Comparison of ENCODE assay signal across 8 cellular contexts in genomic region chr12:55728932-55729591, GRCh38. TPM values are rescaled to one million over a fixed set of nuclear protein-coding genes. Genes with fewer than 3 reads are reported as not detected.
DNase-seq lines count a peak whose midpoint lies in the region; ATAC-seq and TF ChIP-seq lines count a peak whose summit lies in the region.

A gene with protein sequence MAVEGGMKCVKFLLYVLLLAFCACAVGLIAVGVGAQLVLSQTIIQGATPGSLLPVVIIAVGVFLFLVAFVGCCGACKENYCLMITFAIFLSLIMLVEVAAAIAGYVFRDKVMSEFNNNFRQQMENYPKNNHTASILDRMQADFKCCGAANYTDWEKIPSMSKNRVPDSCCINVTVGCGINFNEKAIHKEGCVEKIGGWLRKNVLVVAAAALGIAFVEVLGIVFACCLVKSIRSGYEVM (minus strand): TSS chr12:55729009. CDS start chr12:55728341, 668 bp downstream.

- ATAC-seq in GM18520 (IDR thresholded peaks at IDR 0.05; ENCODE audit: unreplicated experiment) (peak; percentile 70), HG03039 (IDR thresholded peaks at IDR 0.05; ENCODE audit: unreplicated experiment) (peak; percentile 69)

- CTCF ChIA-PET in AG04450 (lab: Charles Lee) = interaction anchor here (0.7 to 2.3 kb wide), 5 partner anchors 9 to 212 kb away, joined by 4 to 34 read pairs (median 4); partner anchors contain the start of gene RDH5

- no peaks in the 10 kb centered on the region for H3K27me3 ChIP-seq in AG04450 (ENCODE audit: control insufficient read depth, insufficient read depth, low read length)
- no peaks in the 10 kb centered on the region for H3K27me3 ChIP-seq in duodenal mucosa (ENCODE audit: control insufficient read depth in 1 of 2, insufficient read depth in 2 of 2, low read length in 2 of 2)

- peak in 1 of 2 donors; percentile 84 for TF ChIP-seq POLR2A in lower leg skin (IDR thresholded peaks at IDR 0.05)

- POLR2A ChIA-PET in AG04450 (lab: Yijun Ruan, JAX) = interaction anchor here (0.6 to 1.9 kb wide), 12 partner anchors 8 to 801 kb away, joined by 3 to 20 read pairs (median 4); partner anchors contain the start of genes BLOC1S1, DNAJC14, ORMDL2 and RAB5B

- WGBS in lower leg skin, 2 donors = 0 to 1% methylated on average over 9 to 13 of the region's 54 CpGs

- DNase-seq in AG04450 (ENCODE audit: low read depth, low spot score) (no peak), NCI-H446 treated with DMSO at 0.1 percent for 48 hours (lab: John Stamatoyannopoulos, UW) (peak; percentile 68), lower leg skin (ENCODE audit: low spot score in 2 of 2) (peak; percentile 86 to 98)
- DNase-seq in activated CD4-positive, alpha-beta T cell treated with anti-CD3 and anti-CD28 coated beads, Interleukin-2, amount 50 U/mL, for 4 hours = peak; percentile 55 to 61
- peak; percentile 75 for DNase-seq in stimulated activated CD4-positive, alpha-beta T cell treated with anti-CD3 and anti-CD28 coated beads, Interleukin-4, amount 100 ng/mL, for 4 hours

- TF ChIP-seq CTCF in AG04450 (IDR thresholded peaks at IDR 0.05; ENCODE audit: low read depth, low read length) (no peak), lower leg skin (IDR thresholded peaks at IDR 0.05) (no peak)

- peaks cover 33 to 42% of the 10 kb centered on the region in 2 donors for H3K4me1 ChIP-seq in duodenal mucosa (ENCODE audit: control insufficient read depth in 1 of 2, insufficient read depth in 2 of 2, low read length in 2 of 2)

- H3K9ac ChIP-seq in duodenal mucosa (ENCODE audit: low read depth in 1 of 2, low read length in 2 of 2) = peak within 1 kb of the TSS; percentile 88 to 98

- intact Hi-C loops in lower leg skin (cut with DNase I; ENCODE audit: low total_unique reads) = no loop called here

- peaks cover 13 to 25% of the 10 kb centered on the region in 2 donors for H3K36me3 ChIP-seq in duodenal mucosa (ENCODE audit: control insufficient read depth in 1 of 2, insufficient read depth in 2 of 2, low read length in 2 of 2)

- H3K4me3 ChIP-seq in AG04450 (ENCODE audit: low read depth, low read length) (peak within 1 kb of the TSS; percentile 99), duodenal mucosa (ENCODE audit: low read depth in 1 of 2, low read length in 2 of 2) (peak within 1 kb of the TSS; percentile 82 to 97), lower leg skin (ENCODE audit: low read depth, poor library complexity, severe bottlenecking) (peak within 1 kb of the TSS; percentile 70)

- H3K27ac ChIP-seq in AG04450 (ENCODE audit: low read depth, low read length) (peak within 1 kb of the TSS; percentile 100), duodenal mucosa (ENCODE audit: low read depth, low read length) (peak within 1 kb of the TSS; percentile 96)

- H3K9me3 ChIP-seq in AG04450 (ENCODE audit: control insufficient read depth, insufficient read depth, low read length) = no peaks in the 10 kb centered on the region; the same call in 1 of the 2 replicates
- H3K9me3 ChIP-seq in duodenal mucosa (ENCODE audit: control insufficient read depth in 1 of 2, low read length in 2 of 2) = no peaks in the 10 kb centered on the region

RNA-seq across cellular contexts. Expression of the gene that starts here (rescaled TPM):
- 1,757 and 1,955 TPM in 2 replicates for polyA plus RNA-seq in AG04450 (2011; rRNA removed)
- 793 and 860 TPM in 2 replicates for polyA minus RNA-seq in AG04450 (2011; rRNA and poly(A)+ RNA removed)
- total RNA-seq in lower leg skin = 100 to 1,000 TPM; 151 to 408 (median 196) TPM
